Comparison of ENCODE assay signal across 10 cellular contexts in genomic region chr16:50709061-50709695, GRCh38. TPM values are rescaled to one million over a fixed set of nuclear protein-coding genes. Genes with fewer than 3 reads are reported as not detected.
A peak's percentile ranks its signal among the peaks of the same experiment; 100 is the strongest.
DNase-seq lines count a peak whose midpoint lies in the region; ATAC-seq, FAIRE-seq and TF ChIP-seq lines count a peak whose summit lies in the region.
"Had no signal": no experiment of that assay in that cellular context is flagged by ENCODE, and none has a peak within 500 bp of the region (broad histone marks: within the 10 kb centered on the region; RNA-seq: fewer than 3 reads in every experiment).

No MANE protein-coding gene starts in this region.

- TF ChIP-seq POLR2A in right lobe of liver (IDR thresholded peaks at IDR 0.05) (no peak), HepG2 (IDR thresholded peaks at IDR 0.05; ENCODE audit: insufficient read depth in 1 of 2, low read depth in 2 of 2, low read length in 2 of 2) (no peak), gastroesophageal sphincter (IDR thresholded peaks at IDR 0.05) (no peak)

- no peaks in the 10 kb centered on the region for H3K27me3 ChIP-seq in right lobe of liver
- peaks cover 0 to 20% of the 10 kb centered on the region in 2 experiments; a peak in 2 of 5 replicates for H3K27me3 ChIP-seq in HepG2 (ENCODE audit: control insufficient read depth in 1 of 2, insufficient read depth in 2 of 2, low read length in 2 of 2)
- H3K27me3 ChIP-seq in OCI-LY3 (ENCODE audit: low read depth, low read length), result no peaks in the 10 kb centered on the region
- no peaks in the 10 kb centered on the region for H3K27me3 ChIP-seq in gastroesophageal sphincter
- no peaks in the 10 kb centered on the region for H3K27me3 ChIP-seq in mammary epithelial cell (ENCODE audit: insufficient read depth, low read length)

- no peak for FAIRE-seq in HepG2 (lab: Jason Lieb, UNC)

- H3K27ac ChIP-seq in right lobe of liver, result no peak overlapping the region
- H3K27ac ChIP-seq in HepG2 (ENCODE audit: extremely low read length, insufficient read depth, low read length), result no peak overlapping the region
- H3K27ac ChIP-seq in OCI-LY3 (ENCODE audit: low read length), result peak overlapping the region; percentile 25; the same call in 1 of the 2 replicates
- H3K27ac ChIP-seq in gastroesophageal sphincter, result no peak overlapping the region
- no peak overlapping the region for H3K27ac ChIP-seq in mammary epithelial cell (ENCODE audit: insufficient read depth, low read depth, low read length)

- DNase-seq in right lobe of liver (no peak), HepG2 (ENCODE audit: low spot score) (no peak), mammary epithelial cell (no peak), RKO (ENCODE audit: low spot score) (no peak), cerebellum (ENCODE audit: low spot score) (no peak)

- no peak overlapping the region for H3K9ac ChIP-seq in HepG2 (ENCODE audit: insufficient read depth, low read depth, low read length)
- H3K9ac ChIP-seq in OCI-LY3 (ENCODE audit: low read length), result peak overlapping the region; percentile 25; the same call in 1 of the 2 replicates
- no peak overlapping the region for H3K9ac ChIP-seq in mammary epithelial cell (ENCODE audit: insufficient read depth, low read length)

- intact Hi-C loops in right lobe of liver (cut with DNase I) (no loop called here), HepG2 (cut with micrococcal nuclease; ENCODE audit: unreplicated experiment) (no loop called here), mammary epithelial cell (cut with micrococcal nuclease) (no loop called here)

- H4K20me1 ChIP-seq in HepG2 (ENCODE audit: insufficient read depth, low read length) (no peaks in the 10 kb centered on the region), OCI-LY3 (ENCODE audit: insufficient read depth, low read length) (no peaks in the 10 kb centered on the region), mammary epithelial cell (ENCODE audit: insufficient read depth, low read length) (no peaks in the 10 kb centered on the region)

- no peaks in the 10 kb centered on the region for H3K36me3 ChIP-seq in right lobe of liver
- no peaks in the 10 kb centered on the region for H3K36me3 ChIP-seq in HepG2 (replicated peaks in 1 of 2; ENCODE audit: control insufficient read depth in 1 of 2, insufficient read depth in 2 of 2, low read length in 2 of 2)
- H3K36me3 ChIP-seq in OCI-LY3 (replicated peaks; ENCODE audit: low read depth, low read length), result peaks cover 13% of the 10 kb centered on the region
- peaks cover 0 to 3% of the 10 kb centered on the region in 2 donors for H3K36me3 ChIP-seq in gastroesophageal sphincter
- no peaks in the 10 kb centered on the region for H3K36me3 ChIP-seq in mammary epithelial cell (ENCODE audit: insufficient read depth, low read length)

- no peak overlapping the region for H2AFZ ChIP-seq in HepG2 (ENCODE audit: low read length)
- H2AFZ ChIP-seq in OCI-LY3 (ENCODE audit: low read depth, low read length), result peak overlapping the region; percentile 31
- H2AFZ ChIP-seq in mammary epithelial cell (ENCODE audit: low read depth, low read length), result no peak overlapping the region

- peaks cover 0 to 3% (median 0%) of the 10 kb centered on the region in 4 donors for H3K9me3 ChIP-seq in right lobe of liver
- H3K9me3 ChIP-seq in HepG2 (ENCODE audit: low read length), result peaks cover 16% of the 10 kb centered on the region
- H3K9me3 ChIP-seq in OCI-LY3 (ENCODE audit: insufficient read depth, low read length), result peaks cover 15% of the 10 kb centered on the region
- H3K9me3 ChIP-seq in gastroesophageal sphincter, result peaks cover 0 to 13% (median 0%) of the 10 kb centered on the region in 3 donors
- H3K9me3 ChIP-seq in mammary epithelial cell (replicated peaks; ENCODE audit: insufficient read depth, low read length), result peaks cover 5% of the 10 kb centered on the region

- no peak overlapping the region for H3K4me2 ChIP-seq in HepG2 (ENCODE audit: low read depth, low read length)
- peak overlapping the region; percentile 86 for H3K4me2 ChIP-seq in OCI-LY3 (ENCODE audit: low read length)
- no peak overlapping the region for H3K4me2 ChIP-seq in mammary epithelial cell (ENCODE audit: insufficient read depth, low read depth, low read length)

- in situ Hi-C loops in HepG2 (cut with HindIII; ENCODE audit: extremely low pct_ligation_motif_present, low pct_unique_long_range_greater_than_20kb), result no loop called here
- in situ Hi-C loops in mammary epithelial cell (cut with MboI; ENCODE audit: low sequenced_read_pairs in 2 of 2), result no loop called here

- BruUV-seq in HepG2 (replicated peaks; lab: Mats Ljungman, UMichigan) (no TSS peak), mammary epithelial cell (replicated peaks; lab: Mats Ljungman, UMichigan) (no TSS peak)

- TF ChIP-seq RAD21 in HepG2 (CRISPR knock-in tag; IDR thresholded peaks at IDR 0.05), result no peak

- dilution Hi-C loops in mammary epithelial cell (cut with HindIII; ENCODE audit: low sequenced_read_pairs), result no loop called here

- POLR2A ChIA-PET in HepG2 (lab: Yijun Ruan, JAX), result no interaction called here

- ATAC-seq in right lobe of liver (peak; percentile 51 to 77 (median 60)), HepG2 (no peak), gastroesophageal sphincter (peak; percentile 36), GM21526 (IDR thresholded peaks at IDR 0.05; ENCODE audit: low FRiP score, unreplicated experiment) (no peak)

- no peaks in the 10 kb centered on the region for H3K4me1 ChIP-seq in right lobe of liver
- H3K4me1 ChIP-seq in HepG2 (ENCODE audit: insufficient read depth, low read length), result peaks cover 3% of the 10 kb centered on the region
- peaks cover 41% of the 10 kb centered on the region for H3K4me1 ChIP-seq in OCI-LY3 (ENCODE audit: low read length)
- peaks cover 0 to 17% (median 0%) of the 10 kb centered on the region in 3 donors for H3K4me1 ChIP-seq in gastroesophageal sphincter
- peaks cover 6% of the 10 kb centered on the region for H3K4me1 ChIP-seq in mammary epithelial cell (ENCODE audit: insufficient read depth, low read length)

- H3K4me3 ChIP-seq in right lobe of liver, result no peak overlapping the region
- no peak overlapping the region for H3K4me3 ChIP-seq in HepG2 (replicated peaks in 1 of 3; ENCODE audit: insufficient read depth in 1 of 3, low read depth in 2 of 3, low read length in 3 of 3)
- peak overlapping the region; percentile 58 for H3K4me3 ChIP-seq in OCI-LY3 (ENCODE audit: low read length)
- no peak overlapping the region for H3K4me3 ChIP-seq in gastroesophageal sphincter
- no peak overlapping the region for H3K4me3 ChIP-seq in mammary epithelial cell (replicated peaks in 1 of 3; ENCODE audit: insufficient read depth in 1 of 3, low read depth in 2 of 3, low read length in 3 of 3)

- WGBS in right lobe of liver (ENCODE audit: insufficient coverage, low coverage, low lambda C conversion rate, missing lambda C conversion rate), result 65% methylated on average over 5 of the region's 8 CpGs
- 29% methylated on average over 8 of the region's 8 CpGs for WGBS in HepG2 (ENCODE audit: low lambda C conversion rate)
- WGBS in gastroesophageal sphincter (ENCODE audit: low coverage in 1 of 2), 2 donors, result 67 to 86% methylated on average over 3 to 4 of the region's 8 CpGs
- 81% methylated on average over 6 of the region's 8 CpGs for WGBS in mammary epithelial cell (ENCODE audit: low coverage, missing lambda C conversion rate)

- H3K79me2 ChIP-seq in HepG2 (ENCODE audit: insufficient read depth, low read length), result no peaks in the 10 kb centered on the region
- no peaks in the 10 kb centered on the region for H3K79me2 ChIP-seq in OCI-LY3 (ENCODE audit: low read length)
- no peaks in the 10 kb centered on the region for H3K79me2 ChIP-seq in mammary epithelial cell (ENCODE audit: insufficient read depth, low read length)

- TF ChIP-seq CTCF in right lobe of liver (IDR thresholded peaks at IDR 0.05) (no peak), HepG2 (CRISPR knock-in tag; IDR thresholded peaks at IDR 0.05) (no peak), OCI-LY3 (IDR thresholded peaks at IDR 0.05; ENCODE audit: low read depth, low read length) (no peak), gastroesophageal sphincter (IDR thresholded peaks at IDR 0.05) (no peak), mammary epithelial cell (conservative IDR thresholded peaks at IDR 0.05 in 1 of 2, IDR thresholded peaks at IDR 0.05 in 1 of 2; ENCODE audit: extremely low read depth in 1 of 2, insufficient read depth in 1 of 2, low read depth in 1 of 2, low read length in 2 of 2) (no peak)

- CTCF ChIA-PET in HepG2 (lab: Yijun Ruan, JAX; ENCODE audit: low intra/inter-chr PET ratio, low total read pairs) (no interaction called here), mammary epithelial cell (lab: Charles Lee; ENCODE audit: low non-redundant PET) (no interaction called here)

- TF ChIP-seq EP300 in HepG2 (IDR thresholded peaks at IDR 0.05; ENCODE audit: low read depth in 2 of 2, low read length in 2 of 2) (no peak), HepG2 (CRISPR knock-in tag; IDR thresholded peaks at IDR 0.05; ENCODE audit: borderline replicate concordance) (no peak), gastroesophageal sphincter (IDR thresholded peaks at IDR 0.05) (no peak)

RNA-seq across cellular contexts. Expression of gene NOD2, which starts 15.8 kb away (rescaled TPM):
- total RNA-seq in right lobe of liver (1 to 10 TPM in 4 of 6 experiments, under 1 TPM in 2; 0.74 to 6.0 (median 1.4) TPM), HepG2 (2016; rRNA removed; fragmentation: Illumina TruSeq; extraction: Trizol) (0.27 and 0.29 TPM in 2 replicates), gastroesophageal sphincter (1 to 10 TPM in 3 of 4 donors, under 1 TPM in 1; 0.82 to 5.9 (median 3.5) TPM), mammary epithelial cell (under 1 TPM; 0.17 to 0.66 TPM), cerebellum (0.36 TPM)
- 0.18 and 0.20 TPM in 2 replicates for total RNA-seq in HepG2 (2016; cell fraction: cytosol; rRNA removed; fragmentation: Illumina TruSeq; extraction: Trizol; ENCODE audit: low read depth)
- total RNA-seq in HepG2 (2016; cell fraction: insoluble cytoplasmic fraction; rRNA removed; fragmentation: Illumina TruSeq; extraction: Trizol), result 0.09 and 0.12 TPM in 2 replicates
- 0.21 TPM in 1 of 2 replicates, not detected in the other for total RNA-seq in HepG2 (2016; cell fraction: membrane; rRNA removed; fragmentation: Illumina TruSeq; extraction: Trizol)
- 0.22 and 0.38 TPM in 2 replicates for total RNA-seq in HepG2 (2016; cell fraction: nucleus; rRNA removed; fragmentation: Illumina TruSeq; extraction: Trizol)
- polyA plus RNA-seq in HepG2 (2011; rRNA removed) (0.76 and 0.81 TPM in 2 replicates), mammary epithelial cell (0.28 TPM)
- 0.36 and 0.68 TPM in 2 replicates for polyA plus RNA-seq in HepG2 (2011; cell fraction: cytosol; rRNA removed)
- 1.9 and 2.3 TPM in 2 replicates for polyA plus RNA-seq in HepG2 (2011; cell fraction: nucleus; rRNA removed)
- 0.19 and 0.29 TPM in 2 replicates for polyA plus RNA-seq in HepG2 (2012)
- 0.02 and 0.03 TPM in 2 replicates for polyA plus RNA-seq in HepG2 (2016; cell fraction: cytosol; fragmentation: Illumina TruSeq; extraction: Trizol; ENCODE audit: low read depth)
- polyA plus RNA-seq in HepG2 (2016; cell fraction: insoluble cytoplasmic fraction; fragmentation: Illumina TruSeq; extraction: Trizol; ENCODE audit: low read depth), result not detected in 2 replicates
- polyA plus RNA-seq in HepG2 (2016; cell fraction: membrane; fragmentation: Illumina TruSeq; extraction: Trizol; ENCODE audit: low read depth), result not detected in 2 replicates
- 0.17 and 0.37 TPM in 2 replicates for polyA plus RNA-seq in HepG2 (2016; cell fraction: nucleus; fragmentation: Illumina TruSeq; extraction: Trizol; ENCODE audit: insufficient read depth, low read depth)
- polyA minus RNA-seq in HepG2 (2011; rRNA and poly(A)+ RNA removed; ENCODE audit: low replicate concordance), result 4.8 TPM in 1 of 2 replicates, not detected in the other
- 0.49 and 1.1 TPM in 2 replicates for polyA minus RNA-seq in HepG2 (2011; cell fraction: cytosol; rRNA and poly(A)+ RNA removed)
- 2.1 and 2.3 TPM in 2 replicates for polyA minus RNA-seq in HepG2 (2011; cell fraction: nucleus; rRNA and poly(A)+ RNA removed)
- 2.1 TPM for polyA minus RNA-seq in mammary epithelial cell
- polyA plus RNA-seq: BJ had no signal

RNA-seq across cellular contexts. Expression of gene SNX20, which starts 28.1 kb away (rescaled TPM):
- total RNA-seq in right lobe of liver, result 1 to 10 TPM in 1 of 6 experiments, under 1 TPM in 5; 0.31 to 1.9 (median 0.71) TPM
- total RNA-seq in HepG2 (2016; rRNA removed; fragmentation: Illumina TruSeq; extraction: Trizol), result not detected in 2 replicates
- total RNA-seq in HepG2 (2016; cell fraction: cytosol; rRNA removed; fragmentation: Illumina TruSeq; extraction: Trizol; ENCODE audit: low read depth), result not detected in 2 replicates
- not detected in 2 replicates for total RNA-seq in HepG2 (2016; cell fraction: insoluble cytoplasmic fraction; rRNA removed; fragmentation: Illumina TruSeq; extraction: Trizol)
- total RNA-seq in HepG2 (2016; cell fraction: membrane; rRNA removed; fragmentation: Illumina TruSeq; extraction: Trizol), result not detected in 2 replicates
- total RNA-seq in HepG2 (2016; cell fraction: nucleus; rRNA removed; fragmentation: Illumina TruSeq; extraction: Trizol), result not detected in 2 replicates
- not detected in 2 replicates for polyA plus RNA-seq in HepG2 (2011; rRNA removed)
- polyA plus RNA-seq in HepG2 (2011; cell fraction: cytosol; rRNA removed), result not detected in 2 replicates
- polyA plus RNA-seq in HepG2 (2011; cell fraction: nucleus; rRNA removed), result not detected in 2 replicates
- 0.04 TPM in 1 of 2 replicates, not detected in the other for polyA plus RNA-seq in HepG2 (2012)
- polyA plus RNA-seq in HepG2 (2016; cell fraction: cytosol; fragmentation: Illumina TruSeq; extraction: Trizol; ENCODE audit: low read depth), result not detected in 2 replicates
- polyA plus RNA-seq in HepG2 (2016; cell fraction: insoluble cytoplasmic fraction; fragmentation: Illumina TruSeq; extraction: Trizol; ENCODE audit: low read depth), result not detected in 2 replicates
- polyA plus RNA-seq in HepG2 (2016; cell fraction: membrane; fragmentation: Illumina TruSeq; extraction: Trizol; ENCODE audit: low read depth), result not detected in 2 replicates
- not detected in 2 replicates for polyA plus RNA-seq in HepG2 (2016; cell fraction: nucleus; fragmentation: Illumina TruSeq; extraction: Trizol; ENCODE audit: insufficient read depth, low read depth)
- not detected in 2 replicates for polyA minus RNA-seq in HepG2 (2011; rRNA and poly(A)+ RNA removed; ENCODE audit: low replicate concordance)
- polyA minus RNA-seq in HepG2 (2011; cell fraction: cytosol; rRNA and poly(A)+ RNA removed), result not detected in 2 replicates
- not detected in 2 replicates for polyA minus RNA-seq in HepG2 (2011; cell fraction: nucleus; rRNA and poly(A)+ RNA removed)
- 1 to 10 TPM in 3 of 4 donors, under 1 TPM in 1; 0.84 to 1.8 (median 1.0) TPM for total RNA-seq in gastroesophageal sphincter
- not detected for total RNA-seq in mammary epithelial cell
- not detected for polyA plus RNA-seq in mammary epithelial cell
- polyA minus RNA-seq in mammary epithelial cell, result not detected
- total RNA-seq in cerebellum, result not detected
- total RNA-seq: renal cortical epithelial cell had no signal
- polyA plus RNA-seq: BJ had no signal

RNA-seq across cellular contexts. Expression of gene CYLD, which starts 32.7 kb away (rescaled TPM):
- total RNA-seq in right lobe of liver (10 to 100 TPM; 17.0 to 34.2 (median 19.5) TPM), HepG2 (2016; rRNA removed; fragmentation: Illumina TruSeq; extraction: Trizol) (11.4 and 16.0 TPM in 2 replicates), gastroesophageal sphincter (10 to 100 TPM; 39.2 to 82.5 (median 53.2) TPM), mammary epithelial cell (10 to 100 TPM; 39.3 to 52.3 TPM), cerebellum (43.0 TPM)
- 2.6 and 3.0 TPM in 2 replicates for total RNA-seq in HepG2 (2016; cell fraction: cytosol; rRNA removed; fragmentation: Illumina TruSeq; extraction: Trizol; ENCODE audit: low read depth)
- total RNA-seq in HepG2 (2016; cell fraction: insoluble cytoplasmic fraction; rRNA removed; fragmentation: Illumina TruSeq; extraction: Trizol), result 14.3 and 16.1 TPM in 2 replicates
- 10.5 and 11.2 TPM in 2 replicates for total RNA-seq in HepG2 (2016; cell fraction: membrane; rRNA removed; fragmentation: Illumina TruSeq; extraction: Trizol)
- total RNA-seq in HepG2 (2016; cell fraction: nucleus; rRNA removed; fragmentation: Illumina TruSeq; extraction: Trizol), result 12.3 and 12.6 TPM in 2 replicates
- polyA plus RNA-seq in HepG2 (2011; rRNA removed) (6.0 and 6.1 TPM in 2 replicates), mammary epithelial cell (8.2 TPM)
- polyA plus RNA-seq in HepG2 (2011; cell fraction: cytosol; rRNA removed), result 3.1 and 4.8 TPM in 2 replicates
- polyA plus RNA-seq in HepG2 (2011; cell fraction: nucleus; rRNA removed), result 5.0 and 7.6 TPM in 2 replicates
- 6.2 and 8.4 TPM in 2 replicates for polyA plus RNA-seq in HepG2 (2012)
- 1.7 and 1.8 TPM in 2 replicates for polyA plus RNA-seq in HepG2 (2016; cell fraction: cytosol; fragmentation: Illumina TruSeq; extraction: Trizol; ENCODE audit: low read depth)
- polyA plus RNA-seq in HepG2 (2016; cell fraction: insoluble cytoplasmic fraction; fragmentation: Illumina TruSeq; extraction: Trizol; ENCODE audit: low read depth), result 9.7 and 10.4 TPM in 2 replicates
- polyA plus RNA-seq in HepG2 (2016; cell fraction: membrane; fragmentation: Illumina TruSeq; extraction: Trizol; ENCODE audit: low read depth), result 4.9 and 6.5 TPM in 2 replicates
- 9.6 and 11.6 TPM in 2 replicates for polyA plus RNA-seq in HepG2 (2016; cell fraction: nucleus; fragmentation: Illumina TruSeq; extraction: Trizol; ENCODE audit: insufficient read depth, low read depth)
- polyA minus RNA-seq in HepG2 (2011; rRNA and poly(A)+ RNA removed; ENCODE audit: low replicate concordance), result 5.0 and 11.2 TPM in 2 replicates
- 5.4 and 7.9 TPM in 2 replicates for polyA minus RNA-seq in HepG2 (2011; cell fraction: cytosol; rRNA and poly(A)+ RNA removed)
- polyA minus RNA-seq in HepG2 (2011; cell fraction: nucleus; rRNA and poly(A)+ RNA removed), result 39.4 and 52.8 TPM in 2 replicates
- polyA minus RNA-seq in mammary epithelial cell, result 31.0 TPM

Comparison
In these comparisons a context has a peak if more than half of its experiments do, and no peak if none do; other contexts are left out.
1. ATAC-seq: peak in right lobe of liver (4 of 4) and gastroesophageal sphincter (single experiment); none in HepG2 (single experiment) and GM21526 (single experiment).